In genomic region chr5:178126556-178126955, GRCh38 we compare ENCODE assay signal across 25 cellular contexts. TPM values are rescaled to one million over a fixed set of nuclear protein-coding genes. Genes with fewer than 3 reads are reported as not detected.
A peak's percentile ranks its signal among the peaks of the same experiment; 100 is the strongest.
DNase-seq lines count a peak whose midpoint lies in the region; ATAC-seq and TF ChIP-seq lines count a peak whose summit lies in the region.
"Had no signal": no experiment of that assay in that cellular context is flagged by ENCODE, and none has a peak within 500 bp of the region (broad histone marks: within the 10 kb centered on the region; RNA-seq: fewer than 3 reads in every experiment).

No MANE protein-coding gene starts in this region.

- no peak for DNase-seq in activated naive CD8-positive, alpha-beta T cell treated with anti-CD3 and anti-CD28 coated beads for 36 hours
- DNase-seq in activated naive CD8-positive, alpha-beta T cell treated with anti-CD3 and anti-CD28 coated beads, Interleukin-2, amount 50 U/mL, for 24 hours: no peak
- DNase-seq in WTC11 (ENCODE audit: low spot score): peak; percentile 68
- no peak for DNase-seq in upper lobe of left lung
- no peak for DNase-seq in left colon
- DNase-seq: activated B cell treated with CpG ODN at 0.5 μM for 24 hours; activated CD4-positive, alpha-beta memory T cell treated with anti-CD3 and anti-CD28 coated beads for 36 hours; activated gamma-delta T cell treated with Interleukin-2 at 50 U/mL for 16 hours; activated T-cell treated with anti-CD3 and anti-CD28 coated beads for 4 hours; amniotic stem cell; COR-L47; gastrocnemius medialis; immature natural killer cell; NCI-H1436; NCI-H2171 treated with DMSO at 0.1 percent for 48 hours; NCI-H526 treated with DMSO at 0.1 percent for 48 hours; nucleus accumbens; upper lobe of right lung had no signal

- intact Hi-C loops in left colon (cut with DNase I, micrococcal nuclease): no loop called here

- ATAC-seq in activated naive CD8-positive, alpha-beta T cell treated with anti-CD3 and anti-CD28 coated beads, Interleukin-2, amount 50 U/mL, for 24 hours: no peak
- ATAC-seq in WTC11 (peak; percentile 72), upper lobe of left lung (ENCODE audit: low FRiP score in 2 of 2) (no peak), left colon (no peak), GM19467 (IDR thresholded peaks at IDR 0.05; ENCODE audit: unreplicated experiment) (no peak)
- no peak for ATAC-seq in activated T-helper 17 cell treated with anti-CD3 and anti-CD28 coated beads, Interleukin-2, amount 50 U/mL, for 72 hours (replicated peaks)
- ATAC-seq: esophagus mucosa, gastrocnemius medialis, upper lobe of right lung had no signal

- H3K27ac Mint-ChIP-seq in activated naive CD8-positive, alpha-beta T cell treated with anti-CD3 and anti-CD28 coated beads for 36 hours: peak overlapping the region; percentile 51
- no peak overlapping the region for H3K27ac Mint-ChIP-seq in activated naive CD8-positive, alpha-beta T cell treated with anti-CD3 and anti-CD28 coated beads, Interleukin-2, amount 50 U/mL, for 24 hours
- H3K27ac Mint-ChIP-seq in WTC11: peak overlapping the region; percentile 100
- H3K27ac Mint-ChIP-seq in activated T-helper 17 cell treated with anti-CD3 and anti-CD28 coated beads, Interleukin-2, amount 50 U/mL, for 72 hours: no peak overlapping the region
- H3K27ac Mint-ChIP-seq: activated B cell treated with CpG ODN at 0.5 μM for 24 hours; activated CD4-positive, alpha-beta memory T cell treated with anti-CD3 and anti-CD28 coated beads for 36 hours; immature natural killer cell; T-helper 1 cell treated with Interleukin-12 subunit alpha and Interleukin-12 subunit beta and Interleukin-4 antibody, amounts not matched to agents 30 μg/mL and 1 μg/mL, for 36 hours had no signal

- H3K27ac ChIP-seq in iPS-20b (ENCODE audit: low read length): peak overlapping the region; percentile 91
- peak overlapping the region in 3 of 4 donors; percentile 27 to 61 (median 38) for H3K27ac ChIP-seq in upper lobe of left lung
- H3K27ac ChIP-seq: cardiac muscle cell, upper lobe of right lung had no signal

- CTCF ChIA-PET in WTC11 (lab: Charles Lee): interaction anchor here (0.9 to 1.6 kb wide), 8 partner anchors 11 to 52 kb away, joined by 3 to 16 read pairs (median 4); partner anchors contain the start of gene NHP2

- peak in 1 of 4 donors; percentile 12 for TF ChIP-seq EP300 in upper lobe of left lung (IDR thresholded peaks at IDR 0.05)

- H3K4me1 ChIP-seq in iPS-20b (ENCODE audit: insufficient read depth, low read length): peaks cover 27% of the 10 kb centered on the region
- H3K4me1 ChIP-seq in upper lobe of left lung: peaks cover 17 to 44% (median 31%) of the 10 kb centered on the region in 4 donors

- no peak for TF ChIP-seq POLR2A in upper lobe of left lung (IDR thresholded peaks at IDR 0.05)

- TF ChIP-seq CTCF in WTC11 (IDR thresholded peaks at IDR 0.05): no peak
- TF ChIP-seq CTCF in upper lobe of left lung (IDR thresholded peaks at IDR 0.05): no peak

- no peaks in the 10 kb centered on the region for H3K27me3 ChIP-seq in iPS-20b (ENCODE audit: insufficient read depth, low read length)
- no peaks in the 10 kb centered on the region for H3K27me3 ChIP-seq in upper lobe of left lung
- H3K27me3 ChIP-seq: cardiac muscle cell, gastrocnemius medialis, MG63 had no signal

- H3K4me3 ChIP-seq in iPS-20b (ENCODE audit: low read length) (peak overlapping the region; percentile 39; the same call in 1 of the 2 replicates), upper lobe of left lung (no peak overlapping the region)
- H3K4me3 ChIP-seq: cardiac muscle cell, gastrocnemius medialis, MG63, upper lobe of right lung had no signal

- no peaks in the 10 kb centered on the region for H3K27me3 Mint-ChIP-seq in activated naive CD8-positive, alpha-beta T cell treated with anti-CD3 and anti-CD28 coated beads for 36 hours
- H3K27me3 Mint-ChIP-seq in activated naive CD8-positive, alpha-beta T cell treated with anti-CD3 and anti-CD28 coated beads, Interleukin-2, amount 50 U/mL, for 24 hours: no peaks in the 10 kb centered on the region
- H3K27me3 Mint-ChIP-seq in WTC11 (ENCODE audit: low read depth): no peaks in the 10 kb centered on the region
- no peaks in the 10 kb centered on the region for H3K27me3 Mint-ChIP-seq in activated T-helper 17 cell treated with anti-CD3 and anti-CD28 coated beads, Interleukin-2, amount 50 U/mL, for 72 hours
- H3K27me3 Mint-ChIP-seq: activated B cell treated with CpG ODN at 0.5 μM for 24 hours; activated CD4-positive, alpha-beta memory T cell treated with anti-CD3 and anti-CD28 coated beads for 36 hours had no signal

- H3K9me3 Mint-ChIP-seq in activated naive CD8-positive, alpha-beta T cell treated with anti-CD3 and anti-CD28 coated beads for 36 hours: no peaks in the 10 kb centered on the region
- no peaks in the 10 kb centered on the region for H3K9me3 Mint-ChIP-seq in activated naive CD8-positive, alpha-beta T cell treated with anti-CD3 and anti-CD28 coated beads, Interleukin-2, amount 50 U/mL, for 24 hours
- no peaks in the 10 kb centered on the region for H3K9me3 Mint-ChIP-seq in WTC11
- no peaks in the 10 kb centered on the region for H3K9me3 Mint-ChIP-seq in activated T-helper 17 cell treated with anti-CD3 and anti-CD28 coated beads, Interleukin-2, amount 50 U/mL, for 72 hours
- H3K9me3 Mint-ChIP-seq: activated B cell treated with CpG ODN at 0.5 μM for 24 hours; activated CD4-positive, alpha-beta memory T cell treated with anti-CD3 and anti-CD28 coated beads for 36 hours; T-helper 1 cell treated with Interleukin-12 subunit alpha and Interleukin-12 subunit beta and Interleukin-4 antibody, amounts not matched to agents 30 μg/mL and 1 μg/mL, for 36 hours had no signal

- peaks cover 2% of the 10 kb centered on the region for H3K36me3 Mint-ChIP-seq in activated naive CD8-positive, alpha-beta T cell treated with anti-CD3 and anti-CD28 coated beads for 36 hours
- H3K36me3 Mint-ChIP-seq in activated naive CD8-positive, alpha-beta T cell treated with anti-CD3 and anti-CD28 coated beads, Interleukin-2, amount 50 U/mL, for 24 hours (ENCODE audit: low read depth): peaks cover under 1% of the 10 kb centered on the region
- H3K36me3 Mint-ChIP-seq in WTC11: peaks cover 7% of the 10 kb centered on the region
- peaks cover 4% of the 10 kb centered on the region for H3K36me3 Mint-ChIP-seq in activated T-helper 17 cell treated with anti-CD3 and anti-CD28 coated beads, Interleukin-2, amount 50 U/mL, for 72 hours (ENCODE audit: low read depth)
- H3K36me3 Mint-ChIP-seq: activated CD4-positive, alpha-beta memory T cell treated with anti-CD3 and anti-CD28 coated beads for 36 hours; immature natural killer cell had no signal

- peak overlapping the region; percentile 79; the same call in 1 of the 2 replicates for H3K9ac ChIP-seq in iPS-20b (ENCODE audit: low read depth, low read length)

- H3K4me1 Mint-ChIP-seq in activated naive CD8-positive, alpha-beta T cell treated with anti-CD3 and anti-CD28 coated beads for 36 hours: peaks cover 21% of the 10 kb centered on the region
- H3K4me1 Mint-ChIP-seq in activated naive CD8-positive, alpha-beta T cell treated with anti-CD3 and anti-CD28 coated beads, Interleukin-2, amount 50 U/mL, for 24 hours: peaks cover 11% of the 10 kb centered on the region
- H3K4me1 Mint-ChIP-seq in WTC11: peaks cover 64% of the 10 kb centered on the region
- H3K4me1 Mint-ChIP-seq in activated T-helper 17 cell treated with anti-CD3 and anti-CD28 coated beads, Interleukin-2, amount 50 U/mL, for 72 hours: peaks cover 4% of the 10 kb centered on the region

- H3K9me3 ChIP-seq in iPS-20b (ENCODE audit: insufficient read depth, low read depth, low read length) (no peaks in the 10 kb centered on the region), upper lobe of left lung (no peaks in the 10 kb centered on the region)
- H3K9me3 ChIP-seq: gastrocnemius medialis, upper lobe of right lung had no signal

- POLR2A ChIA-PET in WTC11 (lab: Charles Lee): interaction anchor here (1.0 to 4.0 kb wide), 5 partner anchors 11 to 78 kb away, joined by 3 to 60 read pairs (median 4); partner anchors contain the start of genes HNRNPAB and N4BP3

- WGBS in upper lobe of left lung, 2 donors: 53 to 59% methylated on average over 3 of the region's 3 CpGs

- H3K4me3 Mint-ChIP-seq in activated naive CD8-positive, alpha-beta T cell treated with anti-CD3 and anti-CD28 coated beads for 36 hours: no peak overlapping the region
- H3K4me3 Mint-ChIP-seq in activated naive CD8-positive, alpha-beta T cell treated with anti-CD3 and anti-CD28 coated beads, Interleukin-2, amount 50 U/mL, for 24 hours: no peak overlapping the region
- H3K4me3 Mint-ChIP-seq in WTC11: peak overlapping the region; percentile 55
- H3K4me3 Mint-ChIP-seq in activated T-helper 17 cell treated with anti-CD3 and anti-CD28 coated beads, Interleukin-2, amount 50 U/mL, for 72 hours: no peak overlapping the region
- H3K4me3 Mint-ChIP-seq: activated B cell treated with CpG ODN at 0.5 μM for 24 hours; activated CD4-positive, alpha-beta memory T cell treated with anti-CD3 and anti-CD28 coated beads for 36 hours; immature natural killer cell; T-helper 1 cell treated with Interleukin-12 subunit alpha and Interleukin-12 subunit beta and Interleukin-4 antibody, amounts not matched to agents 30 μg/mL and 1 μg/mL, for 36 hours had no signal

- H3K36me3 ChIP-seq in iPS-20b (ENCODE audit: insufficient read depth, low read depth, low read length) (peaks cover 25% of the 10 kb centered on the region), upper lobe of left lung (peaks cover 0 to 2% (median 0%) of the 10 kb centered on the region in 4 donors)
- H3K36me3 ChIP-seq: gastrocnemius medialis, MG63, upper lobe of right lung had no signal

TF ChIP-seq in WTC11, 78 proteins besides CTCF, POLR2A, EP300 and RAD21 (continues in another document):
- TF ChIP-seq RELA (CRISPR knock-in tag; IDR thresholded peaks at IDR 0.05; ENCODE audit: borderline replicate concordance): no peak
- TF ChIP-seq PRRX2 (CRISPR knock-in tag; IDR thresholded peaks at IDR 0.05): no peak

RNA-seq across cellular contexts. Expression of gene RMND5B, which starts 4.3 kb away (rescaled TPM):
- total RNA-seq in activated naive CD8-positive, alpha-beta T cell treated with anti-CD3 and anti-CD28 coated beads for 36 hours: 10 to 100 TPM; 26.2 to 26.7 TPM
- total RNA-seq in WTC11 (2021): 86.1 to 93.3 TPM (median 92.5 TPM) in 3 replicates
- total RNA-seq in upper lobe of left lung: 10 to 100 TPM; 36.2 to 70.2 (median 46.0) TPM
- total RNA-seq in left colon: 10 to 100 TPM; 39.1 to 40.6 TPM
- total RNA-seq in activated T-helper 17 cell treated with anti-CD3 and anti-CD28 coated beads, Interleukin-2, amount 50 U/mL, for 72 hours: 10 to 100 TPM; 15.9 to 24.5 TPM

RNA-seq across cellular contexts. Expression of gene N4BP3, which starts 13.2 kb away (rescaled TPM):
- total RNA-seq in activated naive CD8-positive, alpha-beta T cell treated with anti-CD3 and anti-CD28 coated beads for 36 hours: 10 to 100 TPM; 12.3 to 12.9 TPM
- total RNA-seq in WTC11 (2021) (40.3 to 46.2 TPM (median 41.6 TPM) in 3 replicates), upper lobe of left lung (10 to 100 TPM in 2 of 6 donors, 1 to 10 TPM in 4; 3.2 to 12.6 (median 5.8) TPM), left colon (1 to 10 TPM in 1 of 2 donors, under 1 TPM in 1; 0.95 to 2.3 TPM)
- total RNA-seq in activated T-helper 17 cell treated with anti-CD3 and anti-CD28 coated beads, Interleukin-2, amount 50 U/mL, for 72 hours: 1 to 10 TPM; 3.7 to 8.1 TPM

RNA-seq across cellular contexts. Expression of gene NHP2, which starts 27.1 kb away (rescaled TPM):
- 100 to 1,000 TPM; 349 to 354 TPM for total RNA-seq in activated naive CD8-positive, alpha-beta T cell treated with anti-CD3 and anti-CD28 coated beads for 36 hours
- total RNA-seq in WTC11 (2021) (263 to 269 TPM (median 264 TPM) in 3 replicates), upper lobe of left lung (100 to 1,000 TPM in 2 of 6 donors, 10 to 100 TPM in 4; 61.0 to 117 (median 86.9) TPM), left colon (10 to 100 TPM; 56.9 to 63.9 TPM)
- total RNA-seq in activated T-helper 17 cell treated with anti-CD3 and anti-CD28 coated beads, Interleukin-2, amount 50 U/mL, for 72 hours: 100 to 1,000 TPM; 143 to 282 TPM

Comparison
In these comparisons a context has a peak if more than half of its experiments do, and no peak if none do; other contexts are left out.
1. H3K27ac Mint-ChIP-seq: peak in activated naive CD8-positive, alpha-beta T cell treated with anti-CD3 and anti-CD28 coated beads for 36 hours (single experiment) and WTC11 (single experiment); none in activated naive CD8-positive, alpha-beta T cell treated with anti-CD3 and anti-CD28 coated beads, Interleukin-2, amount 50 U/mL, for 24 hours (single experiment) and activated T-helper 17 cell treated with anti-CD3 and anti-CD28 coated beads, Interleukin-2, amount 50 U/mL, for 72 hours (single experiment).